In the genomic region with DNA sequence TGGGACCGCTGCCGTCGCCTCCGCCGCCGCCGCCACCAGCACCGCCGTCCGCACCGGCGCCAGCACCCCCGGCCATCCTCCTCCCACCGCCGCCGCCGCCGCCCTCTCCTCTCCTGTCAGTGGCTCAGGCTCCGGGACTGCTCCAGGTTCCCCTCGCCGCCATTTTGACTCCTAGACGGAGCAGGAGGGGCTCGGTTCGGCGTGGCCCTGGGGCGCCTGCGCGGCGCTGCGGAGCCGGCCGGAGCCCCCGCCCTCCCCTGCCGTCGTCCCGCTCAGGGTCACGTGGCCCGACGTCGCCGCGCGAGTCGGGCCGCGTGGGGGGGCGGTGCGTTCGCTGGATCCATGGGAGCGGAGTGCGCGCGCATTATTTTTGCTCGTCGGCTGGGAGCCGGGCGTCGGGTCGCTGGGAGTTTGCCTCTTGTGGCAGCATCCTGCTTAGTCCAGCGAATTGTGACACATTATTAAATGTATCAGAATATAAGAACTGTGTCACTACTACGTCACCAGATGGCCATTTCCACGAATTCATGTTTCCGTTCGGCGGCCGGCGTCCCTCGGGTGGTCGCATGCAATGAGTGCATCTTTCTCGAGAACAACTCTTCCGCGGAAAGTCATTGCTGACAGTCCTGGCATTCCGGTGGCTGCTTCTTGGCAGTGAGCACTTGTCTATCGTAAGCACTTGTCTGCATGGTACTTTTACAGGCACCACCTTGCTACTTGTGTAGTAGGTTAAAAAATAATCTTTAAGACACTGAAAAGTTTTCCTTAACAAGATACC, we compare ENCODE assay signal across 8 cellular contexts. TPM values are rescaled to one million over a fixed set of nuclear protein-coding genes. Genes with fewer than 3 reads are reported as not detected.
DNase-seq lines count a peak whose midpoint lies in the region; ATAC-seq, FAIRE-seq and TF ChIP-seq lines count a peak whose summit lies in the region.

A gene with protein sequence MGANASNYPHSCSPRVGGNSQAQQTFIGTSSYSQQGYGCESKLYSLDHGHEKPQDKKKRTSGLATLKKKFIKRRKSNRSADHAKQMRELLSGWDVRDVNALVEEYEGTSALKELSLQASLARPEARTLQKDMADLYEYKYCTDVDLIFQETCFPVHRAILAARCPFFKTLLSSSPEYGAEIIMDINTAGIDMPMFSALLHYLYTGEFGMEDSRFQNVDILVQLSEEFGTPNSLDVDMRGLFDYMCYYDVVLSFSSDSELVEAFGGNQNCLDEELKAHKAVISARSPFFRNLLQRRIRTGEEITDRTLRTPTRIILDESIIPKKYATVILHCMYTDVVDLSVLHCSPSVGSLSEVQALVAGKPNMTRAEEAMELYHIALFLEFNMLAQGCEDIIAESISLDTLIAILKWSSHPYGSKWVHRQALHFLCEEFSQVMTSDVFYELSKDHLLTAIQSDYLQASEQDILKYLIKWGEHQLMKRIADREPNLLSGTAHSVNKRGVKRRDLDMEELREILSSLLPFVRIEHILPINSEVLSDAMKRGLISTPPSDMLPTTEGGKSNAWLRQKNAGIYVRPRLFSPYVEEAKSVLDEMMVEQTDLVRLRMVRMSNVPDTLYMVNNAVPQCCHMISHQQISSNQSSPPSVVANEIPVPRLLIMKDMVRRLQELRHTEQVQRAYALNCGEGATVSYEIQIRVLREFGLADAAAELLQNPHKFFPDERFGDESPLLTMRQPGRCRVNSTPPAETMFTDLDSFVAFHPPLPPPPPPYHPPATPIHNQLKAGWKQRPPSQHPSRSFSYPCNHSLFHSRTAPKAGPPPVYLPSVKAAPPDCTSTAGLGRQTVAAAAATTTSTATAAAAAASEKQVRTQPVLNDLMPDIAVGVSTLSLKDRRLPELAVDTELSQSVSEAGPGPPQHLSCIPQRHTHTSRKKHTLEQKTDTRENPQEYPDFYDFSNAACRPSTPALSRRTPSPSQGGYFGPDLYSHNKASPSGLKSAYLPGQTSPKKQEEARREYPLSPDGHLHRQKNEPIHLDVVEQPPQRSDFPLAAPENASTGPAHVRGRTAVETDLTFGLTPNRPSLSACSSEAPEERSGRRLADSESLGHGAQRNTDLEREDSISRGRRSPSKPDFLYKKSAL (minus strand): TSS at position 184 of the 778 bp plus-strand sequence. CDS start 36,985 bp downstream, outside the sequence.

- H3K27ac ChIP-seq in RWPE2 (ENCODE audit: poor library complexity, severe bottlenecking), result peak within 1 kb of the TSS; percentile 82

- H3K9me2 ChIP-seq in Loucy (replicated peaks; ENCODE audit: low read depth, low read length), result no peaks in the 10 kb centered on the region

- peak within 1 kb of the TSS; percentile 96 for H3K9ac ChIP-seq in Loucy (ENCODE audit: low read depth, low read length, poor library complexity, severe bottlenecking)

- peak; percentile 95 for DNase-seq in ELF-1 (ENCODE audit: low read depth, low spot score)
- DNase-seq in H54 (ENCODE audit: insufficient read length, low spot score), result peak; percentile 95
- DNase-seq in RWPE2 (ENCODE audit: low spot score), result peak; percentile 97
- DNase-seq in activated T-helper 2 cell treated with anti-CD3 and anti-CD28 coated beads, Interferon-gamma antibody, Interleukin-2, Interleukin-4, amounts not matched to agents 10 μg/mL and 5 μg/mL and 100 μg/mL, durations not matched to agents 14 hours and 24 hours and 36 hours (ENCODE audit: low spot score), result peak; percentile 92
- DNase-seq in fibroblast of mammary gland (ENCODE audit: low read depth), result peak; percentile 91
- peak; percentile 92 for DNase-seq in natural killer cell
- peak; percentile 89 to 94 (median 90) for DNase-seq in stimulated activated naive CD4-positive, alpha-beta T cell (lab: John Stamatoyannopoulos, UW)

- H3K4me2 ChIP-seq in Loucy (ENCODE audit: low read depth, low read length, poor library complexity, severe bottlenecking), result peak within 1 kb of the TSS; percentile 99

- no peaks in the 10 kb centered on the region for H3F3A ChIP-seq in Loucy (ENCODE audit: low read depth)

- TF ChIP-seq CTCF in Loucy (conservative IDR thresholded peaks at IDR 0.05; ENCODE audit: low read length) (peak; percentile 36; the same call in 1 of the 2 replicates), RWPE2 (IDR thresholded peaks at IDR 0.05; ENCODE audit: poor library complexity, severe bottlenecking) (peak; percentile 29), fibroblast of mammary gland (conservative IDR thresholded peaks at IDR 0.05; ENCODE audit: control insufficient read depth, insufficient read depth, low read depth, low read length) (peak; percentile 20), natural killer cell (IDR thresholded peaks at IDR 0.05) (no peak)

- peak within 1 kb of the TSS; percentile 93 for H3K4me3 ChIP-seq in Loucy (ENCODE audit: low read length, poor library complexity, severe bottlenecking)
- peak within 1 kb of the TSS; percentile 97 for H3K4me3 ChIP-seq in RWPE2 (ENCODE audit: severe bottlenecking)
- H3K4me3 ChIP-seq in fibroblast of mammary gland (ENCODE audit: control insufficient read depth, low read depth, low read length), result peak within 1 kb of the TSS; percentile 88

- TF ChIP-seq POLR2A in H54 (IDR thresholded peaks at IDR 0.05; ENCODE audit: low read depth, low read length), result peak; percentile 44; the same call in 1 of the 2 replicates

- H4K20me1 ChIP-seq in Loucy (ENCODE audit: insufficient read depth, low read length, poor library complexity, severe bottlenecking), result peaks cover 39% of the 10 kb centered on the region

- H3K36me3 ChIP-seq in Loucy (ENCODE audit: insufficient read depth, low read length) (no peaks in the 10 kb centered on the region), RWPE2 (ENCODE audit: low read depth) (no peaks in the 10 kb centered on the region)

- intact Hi-C loops in activated T-helper 2 cell treated with anti-CD3 and anti-CD28 coated beads, Interferon-gamma antibody, Interleukin-2, Interleukin-4, amounts not matched to agents 10 μg/mL and 5 μg/mL and 100 μg/mL, durations not matched to agents 14 hours and 24 hours and 36 hours (cut with micrococcal nuclease), result loop anchor here (1.0 to 10.0 kb wide), 2 partner anchors 126 to 218 kb away; a partner anchor contains a TSS
- intact Hi-C loops in natural killer cell (cut with micrococcal nuclease), result loop anchor here (1.0 kb wide), 1 partner anchor 148 kb away; a partner anchor contains a TSS

- no peaks in the 10 kb centered on the region for H3K27me3 ChIP-seq in Loucy (ENCODE audit: insufficient read depth, low read length, poor library complexity, severe bottlenecking)
- no peaks in the 10 kb centered on the region for H3K27me3 ChIP-seq in RWPE2 (ENCODE audit: insufficient read depth, poor library complexity, severe bottlenecking)

- peaks cover 9% of the 10 kb centered on the region for H3K9me3 Mint-ChIP-seq in activated T-helper 2 cell treated with anti-CD3 and anti-CD28 coated beads, Interferon-gamma antibody, Interleukin-2, Interleukin-4, amounts not matched to agents 10 μg/mL and 5 μg/mL and 100 μg/mL, durations not matched to agents 14 hours and 24 hours and 36 hours
- no peaks in the 10 kb centered on the region for H3K9me3 Mint-ChIP-seq in natural killer cell

- no peaks in the 10 kb centered on the region for H3K27me3 Mint-ChIP-seq in activated T-helper 2 cell treated with anti-CD3 and anti-CD28 coated beads, Interferon-gamma antibody, Interleukin-2, Interleukin-4, amounts not matched to agents 10 μg/mL and 5 μg/mL and 100 μg/mL, durations not matched to agents 14 hours and 24 hours and 36 hours (ENCODE audit: low read depth)
- H3K27me3 Mint-ChIP-seq in natural killer cell (ENCODE audit: low read depth in 2 of 2), result no peaks in the 10 kb centered on the region

- H3K36me3 Mint-ChIP-seq in activated T-helper 2 cell treated with anti-CD3 and anti-CD28 coated beads, Interferon-gamma antibody, Interleukin-2, Interleukin-4, amounts not matched to agents 10 μg/mL and 5 μg/mL and 100 μg/mL, durations not matched to agents 14 hours and 24 hours and 36 hours (ENCODE audit: low read depth), result peaks cover 2% of the 10 kb centered on the region
- no peaks in the 10 kb centered on the region for H3K36me3 Mint-ChIP-seq in natural killer cell

- peaks cover 30% of the 10 kb centered on the region for H3K4me1 Mint-ChIP-seq in activated T-helper 2 cell treated with anti-CD3 and anti-CD28 coated beads, Interferon-gamma antibody, Interleukin-2, Interleukin-4, amounts not matched to agents 10 μg/mL and 5 μg/mL and 100 μg/mL, durations not matched to agents 14 hours and 24 hours and 36 hours (ENCODE audit: low read depth)
- peaks cover 42 to 45% of the 10 kb centered on the region in 2 donors for H3K4me1 Mint-ChIP-seq in natural killer cell

- peak; percentile 90 for FAIRE-seq in H54 (lab: Jason Lieb, UNC)

- H3K4me1 ChIP-seq in Loucy (ENCODE audit: insufficient read depth, low read length, poor library complexity, severe bottlenecking) (peaks cover 50% of the 10 kb centered on the region), RWPE2 (ENCODE audit: insufficient read depth, poor library complexity, severe bottlenecking) (peaks cover 26% of the 10 kb centered on the region)

- peak; percentile 82 for ATAC-seq in RWPE2 (ENCODE audit: low read depth)
- ATAC-seq in natural killer cell, result peak; percentile 90 to 98 (median 95)

- H3K27ac Mint-ChIP-seq in activated T-helper 2 cell treated with anti-CD3 and anti-CD28 coated beads, Interferon-gamma antibody, Interleukin-2, Interleukin-4, amounts not matched to agents 10 μg/mL and 5 μg/mL and 100 μg/mL, durations not matched to agents 14 hours and 24 hours and 36 hours, result peak within 1 kb of the TSS; percentile 92
- peak within 1 kb of the TSS; percentile 87 to 96 for H3K27ac Mint-ChIP-seq in natural killer cell

- H3K4me3 Mint-ChIP-seq in activated T-helper 2 cell treated with anti-CD3 and anti-CD28 coated beads, Interferon-gamma antibody, Interleukin-2, Interleukin-4, amounts not matched to agents 10 μg/mL and 5 μg/mL and 100 μg/mL, durations not matched to agents 14 hours and 24 hours and 36 hours (ENCODE audit: low read depth), result peak within 1 kb of the TSS; percentile 89
- H3K4me3 Mint-ChIP-seq in natural killer cell, result peak within 1 kb of the TSS; percentile 94

- H3K9me3 ChIP-seq in Loucy (ENCODE audit: insufficient read depth, low read depth, low read length), result no peaks in the 10 kb centered on the region; the same call in 1 of the 2 replicates
- H3K9me3 ChIP-seq in RWPE2 (ENCODE audit: severe bottlenecking), result no peaks in the 10 kb centered on the region

- H3K79me2 ChIP-seq in Loucy (ENCODE audit: insufficient read depth, low read length), result peaks cover 76% of the 10 kb centered on the region

- H2AFZ ChIP-seq in Loucy (ENCODE audit: low read length), result peak within 1 kb of the TSS; percentile 70

RNA-seq across cellular contexts. Expression of the gene that starts here (rescaled TPM):
- total RNA-seq in activated T-helper 2 cell treated with anti-CD3 and anti-CD28 coated beads, Interferon-gamma antibody, Interleukin-2, Interleukin-4, amounts not matched to agents 10 μg/mL and 5 μg/mL and 100 μg/mL, durations not matched to agents 14 hours and 24 hours and 36 hours, result 16.5 and 17.9 TPM in 2 replicates
- total RNA-seq in natural killer cell, result 10 to 100 TPM; 32.6 to 41.4 (median 38.7) TPM

Comparison
In these comparisons a context has a peak if more than half of its experiments do, and no peak if none do; other contexts are left out.
1. Peak in every context shown above with its lines: DNase-seq, ATAC-seq, H3K4me3 ChIP-seq and H3K27ac ChIP-seq.